In the genomic region with DNA sequence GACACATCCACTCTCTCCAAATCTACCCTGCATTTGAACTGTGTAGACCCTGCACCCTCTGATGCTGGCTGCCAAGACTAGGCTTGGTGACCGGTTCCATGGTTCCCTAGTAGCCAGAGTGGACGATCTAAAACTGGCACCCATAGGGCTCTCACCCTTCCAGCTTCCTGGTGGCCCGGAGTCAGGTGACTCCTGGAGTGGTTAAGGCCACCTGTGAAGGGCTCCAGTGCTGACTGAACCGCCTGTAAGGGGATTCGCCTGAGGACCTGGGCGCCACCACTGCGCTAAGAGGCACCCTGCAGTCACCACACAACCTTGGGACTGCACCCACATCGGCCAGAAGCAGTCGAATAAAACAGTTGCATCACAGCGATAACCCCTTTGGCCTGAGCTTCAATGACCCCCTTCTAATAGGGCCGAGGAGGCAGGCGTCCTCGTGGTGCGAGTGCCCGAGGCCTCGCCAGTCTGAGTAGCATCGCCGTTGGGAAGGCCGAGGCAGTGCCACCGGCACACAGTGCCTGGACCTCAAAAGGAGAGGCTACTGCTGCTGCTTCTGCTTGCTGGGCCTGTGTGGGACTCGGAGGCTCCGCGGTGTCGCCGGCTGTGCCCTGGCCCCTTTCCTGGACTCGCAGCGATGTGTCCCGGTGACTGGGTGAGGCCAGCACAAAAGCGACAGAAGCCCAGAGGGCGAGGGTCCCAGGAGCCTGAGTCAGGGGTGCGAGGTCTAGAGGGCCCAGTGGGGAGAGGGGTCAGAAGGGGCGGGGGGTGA, we compare ENCODE assay signal across 17 cellular contexts. TPM values are rescaled to one million over a fixed set of nuclear protein-coding genes. Genes with fewer than 3 reads are reported as not detected.
A peak's percentile ranks its signal among the peaks of the same experiment; 100 is the strongest.
DNase-seq lines count a peak whose midpoint lies in the region; ATAC-seq lines count a peak whose summit lies in the region.
"Had no signal": no experiment of that assay in that cellular context is flagged by ENCODE, and none has a peak within 500 bp of the region (broad histone marks: within the 10 kb centered on the region; RNA-seq: fewer than 3 reads in every experiment).

No MANE protein-coding gene starts in this region.

- H3K4me1 ChIP-seq in iPS-15b (ENCODE audit: control insufficient read depth, insufficient read depth, low read length) = no peaks in the 10 kb centered on the region
- H3K4me1 ChIP-seq: HAP-1 had no signal

- ATAC-seq in GM21528 (IDR thresholded peaks at IDR 0.05; ENCODE audit: low FRiP score, unreplicated experiment) = no peak

- H3K27me3 ChIP-seq in H7 (ENCODE audit: control insufficient read depth, insufficient read depth, low read length) (peaks cover 99% of the 10 kb centered on the region), iPS-15b (ENCODE audit: control insufficient read depth, insufficient read depth, low read length) (peaks cover 97% of the 10 kb centered on the region)

- no peaks in the 10 kb centered on the region for H3K36me3 ChIP-seq in H7 (replicated peaks; ENCODE audit: control insufficient read depth, insufficient read depth, low read length)
- no peaks in the 10 kb centered on the region for H3K36me3 ChIP-seq in iPS-15b (ENCODE audit: control insufficient read depth, insufficient read depth, low read length)
- H3K36me3 ChIP-seq: HAP-1 had no signal

- peak; percentile 64 for DNase-seq in H7
- DNase-seq in retina = peak; percentile 51
- DNase-seq in SHP77 (lab: John Stamatoyannopoulos, UW) = no peak
- DNase-seq in cerebellar cortex (ENCODE audit: low spot score) = no peak
- DNase-seq: C1 segment of cervical spinal cord; Calu3; CD4-positive, alpha-beta memory T cell; COR-L47; DMS53; DMS79 treated with DMSO at 0.1 percent for 48 hours; GF-D8; HFFc6 had no signal

- H3K9ac ChIP-seq in iPS-15b (ENCODE audit: low read depth, low read length) = no peak overlapping the region

- H3K4me3 ChIP-seq in H7 (ENCODE audit: insufficient read depth, low read depth, low read length) (no peak overlapping the region), iPS-15b (ENCODE audit: low read depth, low read length) (peak overlapping the region; percentile 18)
- H3K4me3 ChIP-seq: HAP-1 had no signal

- no peaks in the 10 kb centered on the region for H3K9me3 ChIP-seq in iPS-15b (ENCODE audit: control insufficient read depth, insufficient read depth, low read length)
- H3K9me3 ChIP-seq: HAP-1 had no signal

RNA-seq across cellular contexts. Expression of a gene that starts 6.5 kb away (rescaled TPM):
- 2.0 and 4.4 TPM in 2 replicates for total RNA-seq in H7 (2014; rRNA removed; shearing (Covaris generic))
- total RNA-seq: A172; Calu3; CD4-positive, alpha-beta memory T cell; G401; HFFc6 had no signal

Comparison
In these comparisons a context has a peak if more than half of its experiments do, and no peak if none do; other contexts are left out.
1. DNase-seq: peak in H7 (single experiment) and retina (single experiment); none in SHP77 (0 of 2) and cerebellar cortex (single experiment).